17 cellular contexts compared by ENCODE assay signal in the genomic region with DNA sequence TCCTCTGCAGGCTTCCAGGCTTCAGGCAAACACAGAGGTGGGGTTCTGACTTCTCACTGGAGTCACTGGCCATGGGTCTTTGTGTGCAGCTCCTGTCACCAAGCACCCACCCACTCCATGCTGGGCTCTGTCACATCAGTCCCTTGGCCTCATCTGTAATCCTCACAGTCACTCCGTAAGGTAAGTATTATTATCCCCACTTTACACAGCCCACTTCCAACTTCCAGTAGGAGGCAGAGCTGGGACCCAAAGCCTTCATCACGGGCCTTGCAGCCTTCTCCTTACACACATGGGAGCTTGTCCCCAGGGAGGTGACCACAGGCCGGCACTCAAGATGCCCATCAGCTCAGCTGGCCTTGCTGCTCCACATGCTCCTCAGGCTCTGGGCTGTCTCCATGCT.
DNase-seq lines count a peak whose midpoint lies in the region; TF ChIP-seq lines count a peak whose summit lies in the region.
"Had no signal": no experiment of that assay in that cellular context is flagged by ENCODE, and none has a peak within 500 bp of the region (broad histone marks: within the 10 kb centered on the region; RNA-seq: fewer than 3 reads in every experiment).

No MANE protein-coding gene starts in this region.

- H3K36me3 ChIP-seq in endodermal cell (ENCODE audit: control insufficient read depth, insufficient read depth, low read length) (no peaks in the 10 kb centered on the region), sigmoid colon (no peaks in the 10 kb centered on the region)

- no peaks in the 10 kb centered on the region for H3K36me3 Mint-ChIP-seq in endodermal cell (ENCODE audit: low read depth)
- H3K36me3 Mint-ChIP-seq in HFFc6 (ENCODE audit: low read depth) = peaks cover 8% of the 10 kb centered on the region; the same call in 1 of the 2 replicates

- peak; percentile 34 for TF ChIP-seq CTCF in endodermal cell (conservative IDR thresholded peaks at IDR 0.05)
- no peak for TF ChIP-seq CTCF in sigmoid colon (IDR thresholded peaks at IDR 0.05)
- no peak for TF ChIP-seq CTCF in HFFc6 (IDR thresholded peaks at IDR 0.05)

- H3K27ac Mint-ChIP-seq in endodermal cell = no peak overlapping the region
- no peak overlapping the region for H3K27ac Mint-ChIP-seq in HFFc6
- H3K27ac Mint-ChIP-seq: CD4-positive, alpha-beta T cell had no signal

- H3K4me1 ChIP-seq in endodermal cell (ENCODE audit: control insufficient read depth, insufficient read depth, low read length) = no peaks in the 10 kb centered on the region
- no peaks in the 10 kb centered on the region for H3K4me1 ChIP-seq in sigmoid colon
- H3K4me1 ChIP-seq: A549 had no signal

- H3K27me3 ChIP-seq in endodermal cell (ENCODE audit: control insufficient read depth, insufficient read depth, low read length, poor library complexity, severe bottlenecking) = no peaks in the 10 kb centered on the region
- H3K27me3 ChIP-seq in sigmoid colon = no peaks in the 10 kb centered on the region

- H3K9me3 Mint-ChIP-seq in endodermal cell (no peaks in the 10 kb centered on the region), HFFc6 (peaks cover 55% of the 10 kb centered on the region)
- H3K9me3 Mint-ChIP-seq: CD4-positive, alpha-beta T cell had no signal

- WGBS in endodermal cell (ENCODE audit: insufficient coverage in 1 of 2, insufficient read length in 1 of 2), 2 experiments = 57 to 60% methylated on average over 3 of the region's 3 CpGs
- 65 to 71% methylated on average over 3 of the region's 3 CpGs for WGBS in sigmoid colon, 2 donors

- no peak overlapping the region for H3K4me3 ChIP-seq in endodermal cell (ENCODE audit: low read length)
- H3K4me3 ChIP-seq in sigmoid colon = no peak overlapping the region
- H3K4me3 ChIP-seq: A549 had no signal

- H3K9ac ChIP-seq in endodermal cell (ENCODE audit: extremely low read depth, low read length, poor library complexity, severe bottlenecking) = no peak overlapping the region

- TF ChIP-seq EP300 in sigmoid colon (IDR thresholded peaks at IDR 0.05) = no peak

- no peaks in the 10 kb centered on the region for H3K4me1 Mint-ChIP-seq in endodermal cell
- H3K4me1 Mint-ChIP-seq in HFFc6 (ENCODE audit: low read depth) = no peaks in the 10 kb centered on the region

- H3K27ac ChIP-seq in endodermal cell (ENCODE audit: low read depth, low read length) (no peak overlapping the region), sigmoid colon (no peak overlapping the region)
- H3K27ac ChIP-seq: 22Rv1, A549, C4-2B had no signal

- TF ChIP-seq POLR2A in sigmoid colon (IDR thresholded peaks at IDR 0.05) = no peak

- no peaks in the 10 kb centered on the region for H3K9me3 ChIP-seq in endodermal cell (ENCODE audit: control insufficient read depth, low read length)
- H3K9me3 ChIP-seq in sigmoid colon = no peaks in the 10 kb centered on the region
- H3K9me3 ChIP-seq: A549 had no signal

- H3K4me3 Mint-ChIP-seq in endodermal cell (no peak overlapping the region), HFFc6 (no peak overlapping the region)
- H3K4me3 Mint-ChIP-seq: CD4-positive, alpha-beta T cell had no signal

- intact Hi-C loops in sigmoid colon (cut with DNase I) = no loop called here

- DNase-seq in D341Med (ENCODE audit: low spot score) (peak; percentile 6), endodermal cell (no peak), mesenteric fat pad (ENCODE audit: low spot score) (peak; percentile 64), sigmoid colon (peak; percentile 29), SW480 (ENCODE audit: low spot score) (no peak), NCI-H1436 (lab: John Stamatoyannopoulos, UW) (no peak), NCI-H1417 (lab: John Stamatoyannopoulos, UW) (no peak), HFFc6 (no peak)
- DNase-seq: AML-193; CD4-positive, alpha-beta T cell; DMS79 treated with DMSO at 0.1 percent for 48 hours; GF-D8; GOT3; H7 had no signal

- H3K27me3 Mint-ChIP-seq in endodermal cell (ENCODE audit: insufficient read depth) = peaks cover under 1% of the 10 kb centered on the region
- peaks cover 1% of the 10 kb centered on the region; the same call in 1 of the 2 replicates for H3K27me3 Mint-ChIP-seq in HFFc6 (ENCODE audit: insufficient read depth)

Comparison
In these comparisons a context has a peak if more than half of its experiments do, and no peak if none do; other contexts are left out.
1. DNase-seq: peak in D341Med (single experiment), mesenteric fat pad (single experiment) and sigmoid colon (single experiment); none in endodermal cell (single experiment), SW480 (single experiment), NCI-H1436 (single experiment), NCI-H1417 (0 of 3) and HFFc6 (single experiment).